1 cellular context compared by ENCODE assay signal in genomic region chr3:187983484-187984124, GRCh38.
TF ChIP-seq lines count a peak whose summit lies in the region.

No MANE protein-coding gene starts in this region.

TF ChIP-seq in HepG2, 621 proteins besides CTCF, POLR2A, EP300 and RAD21 (continued from another document and continues in another):
- peak; percentile 27; the same call in 1 of the 2 replicates for TF ChIP-seq ZNF709 (CRISPR knock-in tag; IDR thresholded peaks at IDR 0.05)
- TF ChIP-seq SPEN (CRISPR knock-in tag; IDR thresholded peaks at IDR 0.05; ENCODE audit: low read depth) = peak; percentile 85; the same call in 1 of the 2 replicates
- 0 out of 2 replicates have a peak, but pooled peaks have one; percentile 45 for TF ChIP-seq KLF12 (CRISPR knock-in tag; IDR thresholded peaks at IDR 0.05; ENCODE audit: borderline replicate concordance)
- TF ChIP-seq NFIB (CRISPR knock-in tag; IDR thresholded peaks at IDR 0.05; ENCODE audit: borderline replicate concordance) = no peak
- 0 out of 2 replicates have a peak, but pooled peaks have one; percentile 32 for TF ChIP-seq DNMT1 (CRISPR knock-in tag; IDR thresholded peaks at IDR 0.05)
- TF ChIP-seq TFDP2 (CRISPR knock-in tag; IDR thresholded peaks at IDR 0.05) = no peak
- no peak for TF ChIP-seq AKNA (CRISPR knock-in tag; IDR thresholded peaks at IDR 0.05; ENCODE audit: borderline replicate concordance)
- no peak for TF ChIP-seq HNRNPLL (IDR thresholded peaks at IDR 0.05; ENCODE audit: low read depth, low read length, poor library complexity, severe bottlenecking)
- TF ChIP-seq ZNF446 (CRISPR knock-in tag; IDR thresholded peaks at IDR 0.05) = no peak
- TF ChIP-seq TEAD3 (CRISPR knock-in tag; optimal IDR thresholded peaks at IDR 0.05; ENCODE audit: borderline replicate concordance) = peak; percentile 83
- TF ChIP-seq HOMEZ (CRISPR knock-in tag; IDR thresholded peaks at IDR 0.05; ENCODE audit: low read depth) = peak; percentile 84; the same call in 1 of the 2 replicates
- 0 out of 2 replicates have a peak, but pooled peaks have one; percentile 17 for TF ChIP-seq KLF11 (CRISPR knock-in tag; IDR thresholded peaks at IDR 0.05)
- no peak for TF ChIP-seq AGO2 (optimal IDR thresholded peaks at IDR 0.05; ENCODE audit: low read depth, low read length)
- peak; percentile 33; the same call in 1 of the 2 replicates for TF ChIP-seq FOXO1 (CRISPR knock-in tag; IDR thresholded peaks at IDR 0.05)
- TF ChIP-seq ZMAT5 (CRISPR knock-in tag; IDR thresholded peaks at IDR 0.05; ENCODE audit: borderline replicate concordance, low read depth) = no peak
- TF ChIP-seq ZMYM3 (CRISPR knock-in tag; IDR thresholded peaks at IDR 0.05) = peak; percentile 95
- peak; percentile 70 for TF ChIP-seq ZNF24 (IDR thresholded peaks at IDR 0.05)
- TF ChIP-seq NFYC (CRISPR knock-in tag; IDR thresholded peaks at IDR 0.05) = no peak
- peak; percentile 62; the same call in 1 of the 2 replicates for TF ChIP-seq ZKSCAN8 (CRISPR knock-in tag; IDR thresholded peaks at IDR 0.05; ENCODE audit: borderline replicate concordance)
- TF ChIP-seq SOX6 (IDR thresholded peaks at IDR 0.05) = no peak
- TF ChIP-seq SOX6 (CRISPR knock-in tag; IDR thresholded peaks at IDR 0.05) = peak; percentile 90
- peak; percentile 70; the same call in 1 of the 2 replicates for TF ChIP-seq ELF1 (CRISPR knock-in tag; IDR thresholded peaks at IDR 0.05)
- peak; percentile 50; the same call in 1 of the 2 replicates for TF ChIP-seq ZNF788 (CRISPR knock-in tag; IDR thresholded peaks at IDR 0.05; ENCODE audit: borderline replicate concordance)
- TF ChIP-seq PTBP1 (IDR thresholded peaks at IDR 0.05; ENCODE audit: low read depth, low read length, poor library complexity, severe bottlenecking) = no peak
- TF ChIP-seq GABPB1 (CRISPR knock-in tag; IDR thresholded peaks at IDR 0.05) = peak; percentile 31; the same call in 1 of the 2 replicates
- TF ChIP-seq MIXL1 (CRISPR knock-in tag; IDR thresholded peaks at IDR 0.05) = peak; percentile 9; the same call in 1 of the 2 replicates
- TF ChIP-seq NRL (CRISPR knock-in tag; IDR thresholded peaks at IDR 0.05; ENCODE audit: borderline replicate concordance) = no peak
- TF ChIP-seq MEIS1 (CRISPR knock-in tag; IDR thresholded peaks at IDR 0.05; ENCODE audit: borderline replicate concordance) = no peak
- peak; percentile 84 for TF ChIP-seq GFI1 (CRISPR knock-in tag; IDR thresholded peaks at IDR 0.05; ENCODE audit: borderline replicate concordance)
- TF ChIP-seq ZNF275 (CRISPR knock-in tag; IDR thresholded peaks at IDR 0.05; ENCODE audit: borderline replicate concordance) = 0 out of 2 replicates have a peak, but pooled peaks have one; percentile 53
- 0 out of 2 replicates have a peak, but pooled peaks have one; percentile 22 for TF ChIP-seq ZHX2 (IDR thresholded peaks at IDR 0.05; ENCODE audit: low read depth)
- no peak for TF ChIP-seq ZHX2 (CRISPR knock-in tag; IDR thresholded peaks at IDR 0.05; ENCODE audit: borderline replicate concordance)
- no peak for TF ChIP-seq ZNF841 (CRISPR knock-in tag; IDR thresholded peaks at IDR 0.05; ENCODE audit: borderline replicate concordance)
- TF ChIP-seq ARID3A (IDR thresholded peaks at IDR 0.05; ENCODE audit: low read depth, low read length) = peak; percentile 52; the same call in 1 of the 2 replicates
- TF ChIP-seq ZBTB14 (CRISPR knock-in tag; IDR thresholded peaks at IDR 0.05) = no peak
- no peak for TF ChIP-seq MTF2 (CRISPR knock-in tag; IDR thresholded peaks at IDR 0.05; ENCODE audit: borderline replicate concordance)
- TF ChIP-seq ELF4 (CRISPR knock-in tag; IDR thresholded peaks at IDR 0.05; ENCODE audit: borderline replicate concordance) = no peak
- peak; percentile 27; the same call in 1 of the 2 replicates for TF ChIP-seq THAP11 (CRISPR knock-in tag; IDR thresholded peaks at IDR 0.05)
- TF ChIP-seq CBX1 (IDR thresholded peaks at IDR 0.05; ENCODE audit: low read depth) = no peak
- TF ChIP-seq ZNF652 (CRISPR knock-in tag; IDR thresholded peaks at IDR 0.05; ENCODE audit: borderline replicate concordance, low read depth) = peak; percentile 22; the same call in 1 of the 2 replicates
- TF ChIP-seq ZNF772 (CRISPR knock-in tag; IDR thresholded peaks at IDR 0.05) = peak; percentile 84
- no peak for TF ChIP-seq ZNF282 (IDR thresholded peaks at IDR 0.05; ENCODE audit: partially characterized antibody)
- TF ChIP-seq ZNF577 (CRISPR knock-in tag; IDR thresholded peaks at IDR 0.05; ENCODE audit: borderline replicate concordance, low read depth) = no peak
- TF ChIP-seq SOX13 (IDR thresholded peaks at IDR 0.05) = no peak
- TF ChIP-seq SOX13 (CRISPR knock-in tag; conservative IDR thresholded peaks at IDR 0.05 in 1 of 2, IDR thresholded peaks at IDR 0.05 in 1 of 2) = no peak; a peak in 1 of 4 replicates
